8 cellular contexts compared by ENCODE assay signal in genomic region chr16:67191995-67192681, GRCh38. TPM values are rescaled to one million over a fixed set of nuclear protein-coding genes. Genes with fewer than 3 reads are reported as not detected.
DNase-seq lines count a peak whose midpoint lies in the region; ATAC-seq and TF ChIP-seq lines count a peak whose summit lies in the region.

A gene with protein sequence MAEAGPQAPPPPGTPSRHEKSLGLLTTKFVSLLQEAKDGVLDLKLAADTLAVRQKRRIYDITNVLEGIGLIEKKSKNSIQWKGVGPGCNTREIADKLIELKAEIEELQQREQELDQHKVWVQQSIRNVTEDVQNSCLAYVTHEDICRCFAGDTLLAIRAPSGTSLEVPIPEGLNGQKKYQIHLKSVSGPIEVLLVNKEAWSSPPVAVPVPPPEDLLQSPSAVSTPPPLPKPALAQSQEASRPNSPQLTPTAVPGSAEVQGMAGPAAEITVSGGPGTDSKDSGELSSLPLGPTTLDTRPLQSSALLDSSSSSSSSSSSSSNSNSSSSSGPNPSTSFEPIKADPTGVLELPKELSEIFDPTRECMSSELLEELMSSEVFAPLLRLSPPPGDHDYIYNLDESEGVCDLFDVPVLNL (plus strand): TSS chr16:67192155. CDS start chr16:67192228, 73 bp downstream.

- peak within 1 kb of the TSS; percentile 96 for H3K27ac Mint-ChIP-seq in stimulated activated naive CD8-positive, alpha-beta T cell treated with anti-CD3 and anti-CD28 coated beads, Interleukin-15, amount 100 ng/mL, for 72 hours

- H3K9me3 Mint-ChIP-seq in stimulated activated naive CD8-positive, alpha-beta T cell treated with anti-CD3 and anti-CD28 coated beads, Interleukin-15, amount 100 ng/mL, for 72 hours: no peaks in the 10 kb centered on the region

- H3K4me3 ChIP-seq in fibroblast of the aortic adventitia (ENCODE audit: low read depth, low read length) (peak within 1 kb of the TSS; percentile 97), neural cell (ENCODE audit: low read length) (peak within 1 kb of the TSS; percentile 100)

- TF ChIP-seq EP300 in neural cell (conservative IDR thresholded peaks at IDR 0.05; ENCODE audit: poor library complexity, severe bottlenecking): peak; percentile 50

- no peaks in the 10 kb centered on the region for H3K9me3 ChIP-seq in neural cell (ENCODE audit: low read length)

- no peak for TF ChIP-seq CTCF in fibroblast of the aortic adventitia (IDR thresholded peaks at IDR 0.05; ENCODE audit: insufficient read depth, low read length)
- TF ChIP-seq CTCF in neural cell (IDR thresholded peaks at IDR 0.05; ENCODE audit: poor library complexity, severe bottlenecking): no peak

- H3K9me2 ChIP-seq in neural cell (ENCODE audit: insufficient read depth, low read length): no peaks in the 10 kb centered on the region

- peak; percentile 93 for DNase-seq in Daoy (ENCODE audit: low read depth)
- peak; percentile 94 for DNase-seq in Kasumi-1 (lab: John Stamatoyannopoulos, UW)
- DNase-seq in SHP77 (lab: John Stamatoyannopoulos, UW): peak; percentile 80 to 86
- peak; percentile 82 for DNase-seq in activated effector memory CD4-positive, alpha-beta T cell treated with Interleukin-2 at 50 U/mL for 16 hours
- peak; percentile 91 for DNase-seq in fibroblast of the aortic adventitia (ENCODE audit: low read depth)
- peak; percentile 85 to 91 for DNase-seq in stimulated activated naive CD8-positive, alpha-beta T cell treated with anti-CD3 and anti-CD28 coated beads, Interleukin-15, amount 100 ng/mL, for 72 hours

- H3F3A ChIP-seq in neural cell (ENCODE audit: insufficient read depth, low read length, poor library complexity, severe bottlenecking): no peaks in the 10 kb centered on the region

- H3K4me1 Mint-ChIP-seq in stimulated activated naive CD8-positive, alpha-beta T cell treated with anti-CD3 and anti-CD28 coated beads, Interleukin-15, amount 100 ng/mL, for 72 hours: peaks cover 57% of the 10 kb centered on the region

- no peaks in the 10 kb centered on the region for H4K20me1 ChIP-seq in neural cell (ENCODE audit: insufficient read depth)

- no peaks in the 10 kb centered on the region for H3K27me3 ChIP-seq in neural cell (ENCODE audit: insufficient read depth, low read depth, low read length)

- peaks cover 15% of the 10 kb centered on the region for H3K79me2 ChIP-seq in neural cell (replicated peaks; ENCODE audit: insufficient read depth, low read length)

- peak within 1 kb of the TSS; percentile 48 for H3K27ac ChIP-seq in neural cell (ENCODE audit: low read length)

- peaks cover 5% of the 10 kb centered on the region for H3K27me3 Mint-ChIP-seq in stimulated activated naive CD8-positive, alpha-beta T cell treated with anti-CD3 and anti-CD28 coated beads, Interleukin-15, amount 100 ng/mL, for 72 hours

- peak within 1 kb of the TSS; percentile 52 for H2AFZ ChIP-seq in neural cell (ENCODE audit: low read depth, low read length)

- H3K36me3 ChIP-seq in neural cell (ENCODE audit: insufficient read depth, low read length): no peaks in the 10 kb centered on the region

- H3K9ac ChIP-seq in neural cell (ENCODE audit: low read length): peak within 1 kb of the TSS; percentile 89

- peak within 1 kb of the TSS; percentile 86 for H3K4me2 ChIP-seq in neural cell (ENCODE audit: low read length)

- H3K4me3 Mint-ChIP-seq in stimulated activated naive CD8-positive, alpha-beta T cell treated with anti-CD3 and anti-CD28 coated beads, Interleukin-15, amount 100 ng/mL, for 72 hours: peak within 1 kb of the TSS; percentile 83 to 91

- peak; percentile 93 for ATAC-seq in GM21786 (IDR thresholded peaks at IDR 0.05; ENCODE audit: unreplicated experiment)
- peak; percentile 98 for ATAC-seq in stimulated activated naive CD8-positive, alpha-beta T cell treated with anti-CD3 and anti-CD28 coated beads, Interleukin-15, amount 100 ng/mL, for 72 hours

- no peak for TF ChIP-seq RAD21 in neural cell (conservative IDR thresholded peaks at IDR 0.05)

TF ChIP-seq in neural cell, 6 proteins besides CTCF, POLR2A, EP300 and RAD21:
- TF ChIP-seq SMC3 (conservative IDR thresholded peaks at IDR 0.05; ENCODE audit: poor library complexity): peak; percentile 33
- TF ChIP-seq, protein P1, sequence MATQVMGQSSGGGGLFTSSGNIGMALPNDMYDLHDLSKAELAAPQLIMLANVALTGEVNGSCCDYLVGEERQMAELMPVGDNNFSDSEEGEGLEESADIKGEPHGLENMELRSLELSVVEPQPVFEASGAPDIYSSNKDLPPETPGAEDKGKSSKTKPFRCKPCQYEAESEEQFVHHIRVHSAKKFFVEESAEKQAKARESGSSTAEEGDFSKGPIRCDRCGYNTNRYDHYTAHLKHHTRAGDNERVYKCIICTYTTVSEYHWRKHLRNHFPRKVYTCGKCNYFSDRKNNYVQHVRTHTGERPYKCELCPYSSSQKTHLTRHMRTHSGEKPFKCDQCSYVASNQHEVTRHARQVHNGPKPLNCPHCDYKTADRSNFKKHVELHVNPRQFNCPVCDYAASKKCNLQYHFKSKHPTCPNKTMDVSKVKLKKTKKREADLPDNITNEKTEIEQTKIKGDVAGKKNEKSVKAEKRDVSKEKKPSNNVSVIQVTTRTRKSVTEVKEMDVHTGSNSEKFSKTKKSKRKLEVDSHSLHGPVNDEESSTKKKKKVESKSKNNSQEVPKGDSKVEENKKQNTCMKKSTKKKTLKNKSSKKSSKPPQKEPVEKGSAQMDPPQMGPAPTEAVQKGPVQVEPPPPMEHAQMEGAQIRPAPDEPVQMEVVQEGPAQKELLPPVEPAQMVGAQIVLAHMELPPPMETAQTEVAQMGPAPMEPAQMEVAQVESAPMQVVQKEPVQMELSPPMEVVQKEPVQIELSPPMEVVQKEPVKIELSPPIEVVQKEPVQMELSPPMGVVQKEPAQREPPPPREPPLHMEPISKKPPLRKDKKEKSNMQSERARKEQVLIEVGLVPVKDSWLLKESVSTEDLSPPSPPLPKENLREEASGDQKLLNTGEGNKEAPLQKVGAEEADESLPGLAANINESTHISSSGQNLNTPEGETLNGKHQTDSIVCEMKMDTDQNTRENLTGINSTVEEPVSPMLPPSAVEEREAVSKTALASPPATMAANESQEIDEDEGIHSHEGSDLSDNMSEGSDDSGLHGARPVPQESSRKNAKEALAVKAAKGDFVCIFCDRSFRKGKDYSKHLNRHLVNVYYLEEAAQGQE (IDR thresholded peaks at IDR 0.05; ENCODE audit: borderline replicate concordance): no peak
- TF ChIP-seq EZH2 (IDR thresholded peaks at IDR 0.05; ENCODE audit: borderline replicate concordance, insufficient read depth, low read length, poor library complexity, severe bottlenecking): no peak
- TF ChIP-seq POLR2AphosphoS5 (IDR thresholded peaks at IDR 0.05): peak; percentile 81
- peak; percentile 92 for TF ChIP-seq MXI1 (conservative IDR thresholded peaks at IDR 0.05; ENCODE audit: poor library complexity, severe bottlenecking)
- TF ChIP-seq TAF1 (IDR thresholded peaks at IDR 0.05; ENCODE audit: low read depth): peak; percentile 58

RNA-seq across cellular contexts. Expression of the gene that starts here (rescaled TPM):
- 109 and 111 TPM in 2 replicates for total RNA-seq in Daoy (2014; rRNA removed; shearing (Covaris generic))
- total RNA-seq in fibroblast of the aortic adventitia (ENCODE audit: low replicate concordance): 31.9 and 47.5 TPM in 2 replicates
- polyA plus RNA-seq in neural cell: 112 and 140 TPM in 2 replicates
- polyA minus RNA-seq in neural cell: 44.2 and 55.0 TPM in 2 replicates

Comparison
In these comparisons a context has a peak if more than half of its experiments do, and no peak if none do; other contexts are left out.
1. Peak in every context shown above with its lines: DNase-seq, ATAC-seq, H3K4me3 ChIP-seq and H3K27ac ChIP-seq.